ENCODE assay signal across 22 cellular contexts in genomic region chr10:126508535-126509040, GRCh38.
"Had no signal": no experiment of that assay in that cellular context is flagged by ENCODE, and none has a peak within 500 bp of the region (broad histone marks: within the 10 kb centered on the region; RNA-seq: fewer than 3 reads in every experiment).

No MANE protein-coding gene starts in this region.

- H3K4me3 ChIP-seq: cardiac muscle cell, coronary artery, skin epidermis, stomach, thoracic aorta, uterus had no signal

- ATAC-seq: activated naive CD8-positive, alpha-beta T cell treated with anti-CD3 and anti-CD28 coated beads, Interleukin-2, amount 50 U/mL, for 24 hours; left colon; T-helper 17 cell had no signal

- H3K9me3 ChIP-seq: stomach, thoracic aorta, uterus had no signal

- H2AFZ ChIP-seq: parathyroid adenoma had no signal

- FAIRE-seq: astrocyte, TTC549 had no signal

- H3K36me3 ChIP-seq: cardiac muscle cell, stomach, thoracic aorta, uterus had no signal

- H3K79me2 ChIP-seq: parathyroid adenoma had no signal

- H3K4me1 ChIP-seq: parathyroid adenoma, stomach, uterus had no signal

- DNase-seq: activated CD4-positive, alpha-beta T cell treated with anti-CD3 and anti-CD28 coated beads, Interleukin-2, amount 10 ng/mL, durations not matched to agents 7 days and 5 days; activated CD4-positive, CD25-positive, alpha-beta regulatory T cell; activated CD8-positive, alpha-beta memory T cell treated with anti-CD3 and anti-CD28 coated beads for 24 hours; activated naive CD4-positive, alpha-beta T cell treated with Interleukin-2 at 50 U/mL for 16 hours; activated naive CD8-positive, alpha-beta T cell treated with anti-CD3 and anti-CD28 coated beads, Interleukin-2, amount 50 U/mL, for 24 hours; effector memory CD4-positive, alpha-beta T cell; erythroblast; hypothalamus; immature natural killer cell; left colon; mesenchymal stem cell; stimulated activated CD4-positive, alpha-beta T cell treated with anti-CD3 and anti-CD28 coated beads, Interleukin-4, amount 100 ng/mL, for 4 hours; stomach; T-helper 17 cell; uterus had no signal

- H3K27me3 ChIP-seq: cardiac muscle cell, stomach, uterus had no signal

- H3K27ac ChIP-seq: cardiac muscle cell, coronary artery, parathyroid adenoma, skin epidermis, stomach, thoracic aorta, uterus had no signal

- H3K9ac ChIP-seq: parathyroid adenoma had no signal
